ENCODE assay signal across 18 cellular contexts in genomic region chr11:4027746-4028145, GRCh38.
DNase-seq lines count a peak whose midpoint lies in the region; ATAC-seq lines count a peak whose summit lies in the region.
"Had no signal": no experiment of that assay in that cellular context is flagged by ENCODE, and none has a peak within 500 bp of the region (broad histone marks: within the 10 kb centered on the region; RNA-seq: fewer than 3 reads in every experiment).

No MANE protein-coding gene starts in this region.

- no peaks in the 10 kb centered on the region for H3K36me3 ChIP-seq in rectal smooth muscle tissue (ENCODE audit: control insufficient read depth, insufficient read depth, low read length)
- H3K36me3 ChIP-seq: SJCRH30 had no signal

- peak overlapping the region; percentile 21 for H3K27ac ChIP-seq in rectal smooth muscle tissue (ENCODE audit: low read depth, low read length)
- H3K27ac ChIP-seq: PC-9, SJCRH30 had no signal

- no peak for ATAC-seq in activated naive CD8-positive, alpha-beta T cell treated with anti-CD3 and anti-CD28 coated beads, Interleukin-2, amount 50 U/mL, for 24 hours
- no peak for ATAC-seq in GM21367 (IDR thresholded peaks at IDR 0.05; ENCODE audit: unreplicated experiment)
- ATAC-seq: CD8-positive, alpha-beta T cell had no signal

- H3K9ac ChIP-seq in rectal smooth muscle tissue (ENCODE audit: low read length), result no peak overlapping the region

- peak overlapping the region; percentile 41 for H3K27ac Mint-ChIP-seq in activated naive CD8-positive, alpha-beta T cell treated with anti-CD3 and anti-CD28 coated beads, Interleukin-2, amount 50 U/mL, for 24 hours
- H3K27ac Mint-ChIP-seq in immature natural killer cell, result peak overlapping the region in 4 of 6 donors; percentile 13 to 65 (median 26)
- H3K27ac Mint-ChIP-seq: CD8-positive, alpha-beta T cell; HFFc6 had no signal

- DNase-seq in GM04503 (ENCODE audit: low read depth), result peak; percentile 65
- DNase-seq in activated naive CD8-positive, alpha-beta T cell treated with anti-CD3 and anti-CD28 coated beads, Interleukin-2, amount 50 U/mL, for 24 hours, result no peak
- no peak for DNase-seq in immature natural killer cell
- DNase-seq in AML-193 (lab: John Stamatoyannopoulos, UW), result no peak
- DNase-seq in hepatic stellate cell (ENCODE audit: low spot score), result no peak
- no peak for DNase-seq in NCI-H524 (lab: John Stamatoyannopoulos, UW)
- DNase-seq: ACHN; CD8-positive, alpha-beta T cell; HFFc6; Kasumi-1; MM.1S; NCI-H1092 treated with DMSO at 0.1 percent for 48 hours; NCI-H2081 treated with DMSO at 0.1 percent for 48 hours; NCI-H510A; PC-9; SJCRH30 had no signal

- no peak overlapping the region for H3K4me3 Mint-ChIP-seq in activated naive CD8-positive, alpha-beta T cell treated with anti-CD3 and anti-CD28 coated beads, Interleukin-2, amount 50 U/mL, for 24 hours
- H3K4me3 Mint-ChIP-seq in immature natural killer cell, result no peak overlapping the region
- H3K4me3 Mint-ChIP-seq: CD8-positive, alpha-beta T cell; HFFc6 had no signal

- peaks cover 2% of the 10 kb centered on the region for H3K4me1 Mint-ChIP-seq in activated naive CD8-positive, alpha-beta T cell treated with anti-CD3 and anti-CD28 coated beads, Interleukin-2, amount 50 U/mL, for 24 hours
- H3K4me1 Mint-ChIP-seq in immature natural killer cell, result peaks cover 22 to 59% of the 10 kb centered on the region in 2 donors

- peaks cover 8% of the 10 kb centered on the region for H3K9me3 Mint-ChIP-seq in activated naive CD8-positive, alpha-beta T cell treated with anti-CD3 and anti-CD28 coated beads, Interleukin-2, amount 50 U/mL, for 24 hours
- H3K9me3 Mint-ChIP-seq in immature natural killer cell, result no peaks in the 10 kb centered on the region
- H3K9me3 Mint-ChIP-seq: HFFc6 had no signal

- no peaks in the 10 kb centered on the region for H3K27me3 ChIP-seq in rectal smooth muscle tissue (ENCODE audit: control insufficient read depth, insufficient read depth, low read length)
- H3K27me3 ChIP-seq: SJCRH30 had no signal

- H3K4me3 ChIP-seq in rectal smooth muscle tissue (ENCODE audit: low read length), result no peak overlapping the region
- H3K4me3 ChIP-seq: PC-9, SJCRH30 had no signal

- no peaks in the 10 kb centered on the region for H3K27me3 Mint-ChIP-seq in activated naive CD8-positive, alpha-beta T cell treated with anti-CD3 and anti-CD28 coated beads, Interleukin-2, amount 50 U/mL, for 24 hours
- H3K27me3 Mint-ChIP-seq in immature natural killer cell (ENCODE audit: low read depth in 3 of 3), result peaks cover 0 to 4% (median 0%) of the 10 kb centered on the region in 3 donors

- H3K4me1 ChIP-seq in rectal smooth muscle tissue (ENCODE audit: control insufficient read depth, insufficient read depth, low read length), result peaks cover 22% of the 10 kb centered on the region
- H3K4me1 ChIP-seq: SJCRH30 had no signal

- peaks cover 49% of the 10 kb centered on the region for H3K36me3 Mint-ChIP-seq in activated naive CD8-positive, alpha-beta T cell treated with anti-CD3 and anti-CD28 coated beads, Interleukin-2, amount 50 U/mL, for 24 hours (ENCODE audit: low read depth)
- peaks cover 0 to 25% (median 21%) of the 10 kb centered on the region in 3 donors for H3K36me3 Mint-ChIP-seq in immature natural killer cell
